In genomic region chr11:35144103-35144741, GRCh38 we compare ENCODE assay signal across 8 cellular contexts. TPM values are rescaled to one million over a fixed set of nuclear protein-coding genes. Genes with fewer than 3 reads are reported as not detected.
DNase-seq lines count a peak whose midpoint lies in the region; ATAC-seq, FAIRE-seq and TF ChIP-seq lines count a peak whose summit lies in the region.

No MANE protein-coding gene starts in this region.

- no peak for FAIRE-seq in bronchial epithelial cell (lab: Jason Lieb, UNC)

- no peaks in the 10 kb centered on the region for H3K27me3 ChIP-seq in bronchial epithelial cell (ENCODE audit: control insufficient read depth, insufficient read depth, low read length)
- H3K27me3 ChIP-seq in sigmoid colon = no peaks in the 10 kb centered on the region
- no peaks in the 10 kb centered on the region for H3K27me3 ChIP-seq in WERI-Rb-1 (ENCODE audit: insufficient read depth, low read depth, severe bottlenecking)

- H3K36me3 Mint-ChIP-seq in T-cell = peaks cover 73% of the 10 kb centered on the region

- WGBS in sigmoid colon, 2 donors = 32 to 56% methylated on average over 11 of the region's 11 CpGs

- H3K27ac ChIP-seq in sigmoid colon (peak overlapping the region in 3 of 4 donors; percentile 36 to 93 (median 92)), WERI-Rb-1 (no peak overlapping the region)

- peaks cover 75 to 92% (median 79%) of the 10 kb centered on the region in 3 donors for H3K4me1 Mint-ChIP-seq in T-cell

- H3K27me3 Mint-ChIP-seq in T-cell = no peaks in the 10 kb centered on the region

- H3K9me3 ChIP-seq in sigmoid colon (no peaks in the 10 kb centered on the region), WERI-Rb-1 (ENCODE audit: severe bottlenecking) (no peaks in the 10 kb centered on the region)

- H3K4me3 ChIP-seq in AG09309 (ENCODE audit: control insufficient read depth, low read depth, low read length) (peak overlapping the region; percentile 86), bronchial epithelial cell (ENCODE audit: low read depth, low read length) (peak overlapping the region; percentile 6), sigmoid colon (peak overlapping the region in 1 of 4 donors; percentile 4), WERI-Rb-1 (ENCODE audit: low read depth, low read length) (no peak overlapping the region)

- no peak for TF ChIP-seq EP300 in sigmoid colon (IDR thresholded peaks at IDR 0.05)

- H3K27ac Mint-ChIP-seq in T-cell = peak overlapping the region; percentile 92 to 98

- DNase-seq in AG09309 (ENCODE audit: low read depth) (peak; percentile 35), GM19240 (ENCODE audit: insufficient read length, low spot score) (peak; percentile 47), T-cell (peak in 33 of 34 experiments; percentile 43 to 80 (median 65)), bronchial epithelial cell (ENCODE audit: low read depth) (peak; percentile 91), sigmoid colon (no peak), WERI-Rb-1 (no peak), DMS114 treated with DMSO at 0.1 percent for 48 hours (lab: John Stamatoyannopoulos, UW; ENCODE audit: unreplicated experiment) (no peak)

- peaks cover 9% of the 10 kb centered on the region for H3K36me3 ChIP-seq in bronchial epithelial cell (ENCODE audit: control insufficient read depth, insufficient read depth, low read length)
- no peaks in the 10 kb centered on the region for H3K36me3 ChIP-seq in sigmoid colon
- no peaks in the 10 kb centered on the region for H3K36me3 ChIP-seq in WERI-Rb-1

- TF ChIP-seq POLR2A in sigmoid colon (IDR thresholded peaks at IDR 0.05) = no peak

- intact Hi-C loops in sigmoid colon (cut with DNase I) = loop anchor here (5.0 kb wide), 2 partner anchors 42 to 98 kb away; no protein-coding TSS in a partner anchor

- H3K4me3 Mint-ChIP-seq in T-cell = peak overlapping the region; percentile 91 to 98 (median 98)

- no peaks in the 10 kb centered on the region for H3K9me3 Mint-ChIP-seq in T-cell

- POLR2A ChIA-PET in T-cell (lab: Charles Lee) = interaction anchor here (0.6 to 1.7 kb wide), 16 partner anchors 11 to 143 kb away, joined by 3 to 29 read pairs (median 4); no protein-coding TSS in a partner anchor

- peak; percentile 45 for ATAC-seq in HG03342 (IDR thresholded peaks at IDR 0.05; ENCODE audit: unreplicated experiment)
- ATAC-seq in T-cell (replicated peaks in 1 of 4) = peak; percentile 62 to 74 (median 64)

- CTCF ChIA-PET in T-cell (lab: Charles Lee) = interaction anchor here in 1 of 2 donors (0.6 to 1.6 kb wide), 3 partner anchors 19 to 66 kb away, joined by 3 to 5 read pairs (median 4); no protein-coding TSS in a partner anchor

- TF ChIP-seq CTCF in AG09309 (IDR thresholded peaks at IDR 0.05; ENCODE audit: control insufficient read depth, insufficient read depth, low read depth, low read length, missing control alignments) = no peak
- peak; percentile 26 for TF ChIP-seq CTCF in bronchial epithelial cell (IDR thresholded peaks at IDR 0.05; ENCODE audit: insufficient read depth, low read length, severe bottlenecking)
- TF ChIP-seq CTCF in sigmoid colon (IDR thresholded peaks at IDR 0.05) = no peak
- no peak for TF ChIP-seq CTCF in WERI-Rb-1 (IDR thresholded peaks at IDR 0.05; ENCODE audit: low read depth, low read length)

- H3K4me1 ChIP-seq in sigmoid colon = peaks cover 0 to 76% (median 62%) of the 10 kb centered on the region in 4 donors

RNA-seq across cellular contexts. Expression of gene CD44, which starts 5.3 kb away (rescaled TPM):
- total RNA-seq in T-cell = 1,000 to 10,000 TPM in 1 of 5 donors, 100 to 1,000 TPM in 4; 732 to 1,108 (median 781) TPM
- 254 and 319 TPM in 2 replicates for total RNA-seq in bronchial epithelial cell
- 100 to 1,000 TPM in 2 of 4 donors, 10 to 100 TPM in 2; 74.2 to 228 (median 119) TPM for total RNA-seq in sigmoid colon
- 100 to 1,000 TPM in 1 of 3 donors, 10 to 100 TPM in 2; 28.4 to 154 (median 37.8) TPM for polyA plus RNA-seq in sigmoid colon

Comparison
In these comparisons a context has a peak if more than half of its experiments do, and no peak if none do; other contexts are left out.
1. DNase-seq: peak in AG09309 (single experiment), GM19240 (single experiment), T-cell (33 of 34) and bronchial epithelial cell (single experiment); none in sigmoid colon (single experiment), WERI-Rb-1 (single experiment) and DMS114 treated with DMSO at 0.1 percent for 48 hours (single experiment).